Comparison of ENCODE assay signal across 25 cellular contexts in the genomic region with DNA sequence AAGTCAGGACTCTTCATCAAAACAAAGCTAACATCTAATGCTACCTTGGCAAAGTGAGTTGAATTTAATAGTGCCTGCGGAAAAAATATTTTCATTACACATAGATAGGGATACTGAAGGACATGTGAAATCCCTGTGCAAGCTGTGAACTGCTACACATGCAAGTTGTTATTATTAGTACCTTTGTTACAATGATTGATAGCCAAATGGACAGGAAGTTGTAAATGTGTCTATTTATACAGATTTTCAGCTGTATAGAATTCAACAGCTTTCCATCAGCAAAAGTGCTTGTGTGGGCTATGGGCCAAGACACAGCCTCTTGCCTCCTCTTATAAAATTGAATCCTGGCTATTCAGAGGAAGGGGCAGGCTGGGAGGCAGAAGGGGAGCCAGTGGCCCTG. TPM values are rescaled to one million over a fixed set of nuclear protein-coding genes. Genes with fewer than 3 reads are reported as not detected.
DNase-seq lines count a peak whose midpoint lies in the region; ATAC-seq and TF ChIP-seq lines count a peak whose summit lies in the region.
"Had no signal": no experiment of that assay in that cellular context is flagged by ENCODE, and none has a peak within 500 bp of the region (broad histone marks: within the 10 kb centered on the region; RNA-seq: fewer than 3 reads in every experiment).

No MANE protein-coding gene starts in this region.

- TF ChIP-seq CTCF in gastroesophageal sphincter (IDR thresholded peaks at IDR 0.05) = no peak
- TF ChIP-seq CTCF in tibial artery (IDR thresholded peaks at IDR 0.05) = no peak

- WGBS in gastroesophageal sphincter (ENCODE audit: low coverage in 1 of 2), 2 donors = 75 to 90% methylated on average over 1 of the region's 1 CpG

- peak overlapping the region in 3 of 4 donors; percentile 12 to 93 (median 90) for H3K27ac ChIP-seq in gastroesophageal sphincter
- peak overlapping the region; percentile 93 to 96 for H3K27ac ChIP-seq in tibial artery
- H3K27ac ChIP-seq: 22Rv1, WERI-Rb-1 had no signal

- TF ChIP-seq EP300 in gastroesophageal sphincter (IDR thresholded peaks at IDR 0.05) = no peak

- TF ChIP-seq POLR2A in gastroesophageal sphincter (IDR thresholded peaks at IDR 0.05) = no peak

- intact Hi-C loops in tibial artery (cut with DNase I; ENCODE audit: low total_unique reads) = loop anchor here (5.0 kb wide), 1 partner anchor 109 kb away; a partner anchor contains a TSS

- DNase-seq in DMS79 treated with DMSO at 0.1 percent for 48 hours (lab: John Stamatoyannopoulos, UW) (peak; percentile 16), DMS79 (lab: John Stamatoyannopoulos, UW) (no peak), SHP77 (lab: John Stamatoyannopoulos, UW) (peak; percentile 26 to 36), tibial artery (peak in 1 of 2 donors; percentile 27), NCI-H1436 (lab: John Stamatoyannopoulos, UW) (no peak)
- no peak for DNase-seq in central memory CD4-positive, alpha-beta T cell
- DNase-seq: activated CD4-positive, alpha-beta T cell treated with anti-CD3 and anti-CD28 coated beads, Interleukin-2, amount 50 U/mL, for 1 hour; activated CD8-positive, alpha-beta memory T cell treated with anti-CD3 and anti-CD28 coated beads, Interleukin-2, amount 10 ng/mL, durations not matched to agents 7 days and 5 days; activated naive CD4-positive, alpha-beta T cell treated with anti-CD3 and anti-CD28 coated beads for 36 hours; activated T-cell treated with anti-CD3 and anti-CD28 coated beads, Interleukin-2, amount 50 U/mL, for 72 hours; DND-41; glutamatergic neuron; KBM-7; NCI-H187; NCI-H2227 treated with DMSO at 0.1 percent for 48 hours; NCI-H82; stimulated activated CD4-positive, alpha-beta T cell treated with anti-CD3 and anti-CD28 coated beads, Interleukin-2, amount 100 ng/mL, for 48 hours; T-helper 9 cell; WERI-Rb-1 had no signal

- ATAC-seq in gastroesophageal sphincter (no peak), GM19455 (IDR thresholded peaks at IDR 0.05; ENCODE audit: unreplicated experiment) (no peak)
- ATAC-seq: activated CD8-positive, alpha-beta memory T cell treated with anti-CD3 and anti-CD28 coated beads, Interleukin-2, amount 10 ng/mL, durations not matched to agents 7 days and 5 days; activated T-cell treated with anti-CD3 and anti-CD28 coated beads, Interleukin-2, amount 50 U/mL, for 72 hours; Right ventricle myocardium inferior; stimulated activated memory B cell treated with anti-CD40 and anti-IgM and Interleukin-4, amounts not matched to agents 10 μg/mL and 1 μg/mL and 100 μg/mL, for 72 hours had no signal

- H3K4me3 ChIP-seq in gastroesophageal sphincter (no peak overlapping the region), tibial artery (no peak overlapping the region)
- H3K4me3 ChIP-seq: breast epithelium had no signal

- H3K9me3 ChIP-seq in gastroesophageal sphincter = no peaks in the 10 kb centered on the region
- no peaks in the 10 kb centered on the region for H3K9me3 ChIP-seq in tibial artery
- H3K9me3 ChIP-seq: breast epithelium had no signal

- H3K36me3 ChIP-seq in gastroesophageal sphincter (peaks cover 0 to 22% of the 10 kb centered on the region in 2 donors), tibial artery (peaks cover 0 to 6% (median 0%) of the 10 kb centered on the region in 3 donors)
- H3K36me3 ChIP-seq: breast epithelium, WERI-Rb-1 had no signal

- H3K27me3 ChIP-seq in gastroesophageal sphincter (no peaks in the 10 kb centered on the region), tibial artery (no peaks in the 10 kb centered on the region)
- H3K27me3 ChIP-seq: breast epithelium had no signal

- H3K4me1 ChIP-seq in gastroesophageal sphincter (peaks cover 13 to 74% (median 37%) of the 10 kb centered on the region in 3 donors), tibial artery (peaks cover 0 to 95% (median 80%) of the 10 kb centered on the region in 4 donors)

RNA-seq across cellular contexts. Expression of a gene that starts 47.8 kb away (rescaled TPM):
- 10 to 100 TPM; 18.5 to 24.3 (median 20.7) TPM for total RNA-seq in gastroesophageal sphincter

Comparison
In these comparisons a context has a peak if more than half of its experiments do, and no peak if none do; other contexts are left out.
1. DNase-seq: peak in DMS79 treated with DMSO at 0.1 percent for 48 hours (single experiment) and SHP77 (2 of 2); none in DMS79 (single experiment), central memory CD4-positive, alpha-beta T cell (single experiment) and NCI-H1436 (single experiment).